ENCODE assay signal across 8 cellular contexts in genomic region chr11:134124660-134125451, GRCh38. TPM values are rescaled to one million over a fixed set of nuclear protein-coding genes. Genes with fewer than 3 reads are reported as not detected.
A peak's percentile ranks its signal among the peaks of the same experiment; 100 is the strongest.
DNase-seq lines count a peak whose midpoint lies in the region; ATAC-seq and TF ChIP-seq lines count a peak whose summit lies in the region.

No MANE protein-coding gene starts in this region.

- H3K4me1 ChIP-seq in iPS-15b (ENCODE audit: control insufficient read depth, insufficient read depth, low read length) = peaks cover 17% of the 10 kb centered on the region

- intact Hi-C loops in sciatic nerve (cut with DNase I) = no loop called here

- no peaks in the 10 kb centered on the region for H3K36me3 ChIP-seq in iPS-15b (ENCODE audit: control insufficient read depth, insufficient read depth, low read length)

- peaks cover 9% of the 10 kb centered on the region for H3K27me3 ChIP-seq in iPS-15b (ENCODE audit: control insufficient read depth, insufficient read depth, low read length)

- no peak for TF ChIP-seq CTCF in astrocyte of the cerebellum (IDR thresholded peaks at IDR 0.05; ENCODE audit: low read depth, low read length, missing control alignments)

- H3K9ac ChIP-seq in iPS-15b (ENCODE audit: low read depth, low read length) = no peak overlapping the region

- H3K9me3 ChIP-seq in iPS-15b (ENCODE audit: control insufficient read depth, insufficient read depth, low read length) = no peaks in the 10 kb centered on the region

- in situ Hi-C loops in astrocyte of the cerebellum (cut with HindIII; ENCODE audit: low sequenced_read_pairs) = no loop called here

- peak; percentile 26 for ATAC-seq in sciatic nerve
- ATAC-seq in GM19023 (IDR thresholded peaks at IDR 0.05; ENCODE audit: unreplicated experiment) = no peak
- ATAC-seq in GM18517 (IDR thresholded peaks at IDR 0.05; ENCODE audit: unreplicated experiment) = no peak
- ATAC-seq in HG03280 (IDR thresholded peaks at IDR 0.05; ENCODE audit: unreplicated experiment) = no peak

- H3K4me3 ChIP-seq in astrocyte of the cerebellum (ENCODE audit: low read depth, low read length) = peak overlapping the region; percentile 42
- H3K4me3 ChIP-seq in iPS-15b (ENCODE audit: low read depth, low read length) = peak overlapping the region; percentile 40

- DNase-seq in GM03348 (ENCODE audit: low spot score) (peak; percentile 59), astrocyte of the cerebellum (ENCODE audit: low read depth) (no peak), sciatic nerve (ENCODE audit: low spot score) (peak; percentile 64), cerebellar cortex (ENCODE audit: low spot score) (no peak)

RNA-seq across cellular contexts. Expression of gene JAM3, which starts 56.0 kb away (rescaled TPM):
- 126 TPM for total RNA-seq in sciatic nerve

Comparison
In these comparisons a context has a peak if more than half of its experiments do, and no peak if none do; other contexts are left out.
1. DNase-seq: peak in GM03348 (single experiment) and sciatic nerve (single experiment); none in astrocyte of the cerebellum (single experiment) and cerebellar cortex (single experiment).